1 cellular context compared by ENCODE assay signal in the genomic region with DNA sequence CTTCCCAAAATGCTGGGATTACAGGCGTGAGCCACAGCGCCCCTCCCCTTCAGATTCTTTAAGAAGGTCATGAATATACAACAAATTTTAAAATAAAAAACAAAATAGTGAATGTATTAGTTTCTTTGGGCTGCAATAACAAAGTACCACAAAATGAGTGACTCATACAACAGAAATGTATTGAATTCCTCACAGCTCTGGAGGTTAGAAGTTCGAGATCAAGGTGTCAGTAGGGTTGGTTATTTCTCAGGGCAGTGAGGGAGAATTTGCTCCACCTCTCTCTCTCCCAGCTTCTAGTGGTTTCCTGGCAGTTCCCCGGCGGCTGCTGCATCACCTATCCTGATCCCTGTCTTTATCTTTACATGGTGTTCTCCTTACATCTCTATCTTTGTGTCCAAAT.
TF ChIP-seq lines count a peak whose summit lies in the region.

No MANE protein-coding gene starts in this region.

TF ChIP-seq in H1, 55 proteins besides CTCF, POLR2A, EP300 and RAD21 (continued from another document):
- no peak for TF ChIP-seq CHD7 (IDR thresholded peaks at IDR 0.05; ENCODE audit: insufficient replicate concordance, low read length)
- no peak for TF ChIP-seq SRF (IDR thresholded peaks at IDR 0.05; ENCODE audit: low read depth, low read length)
